Comparison of ENCODE assay signal across 19 cellular contexts in genomic region chr4:24519649-24520048, GRCh38.
DNase-seq lines count a peak whose midpoint lies in the region; ATAC-seq and TF ChIP-seq lines count a peak whose summit lies in the region.
"Had no signal": no experiment of that assay in that cellular context is flagged by ENCODE, and none has a peak within 500 bp of the region (broad histone marks: within the 10 kb centered on the region; RNA-seq: fewer than 3 reads in every experiment).

No MANE protein-coding gene starts in this region.

- intact Hi-C loops in body of pancreas (cut with DNase I) (no loop called here), spleen (cut with DNase I; ENCODE audit: low total_unique reads) (no loop called here)

- H3K27me3 ChIP-seq in body of pancreas (no peaks in the 10 kb centered on the region), parathyroid adenoma (ENCODE audit: control insufficient read depth, insufficient read depth, low read length) (no peaks in the 10 kb centered on the region), spleen (replicated peaks in 1 of 7) (no peaks in the 10 kb centered on the region)
- H3K27me3 ChIP-seq: BLaER1 treated with 17β-estradiol and CSF1 and Interleukin-3, amounts not matched to agents 10 nM and 100 nM; gastroesophageal sphincter had no signal

- H3K36me3 ChIP-seq in body of pancreas (replicated peaks in 1 of 2; ENCODE audit: insufficient read depth in 1 of 2, low read depth in 2 of 2) (peaks cover 0 to 2% of the 10 kb centered on the region in 2 donors), parathyroid adenoma (ENCODE audit: control insufficient read depth, insufficient read depth, low read length) (no peaks in the 10 kb centered on the region), spleen (peaks cover 0 to 72% (median 14%) of the 10 kb centered on the region in 6 donors)

- TF ChIP-seq POLR2A in body of pancreas (IDR thresholded peaks at IDR 0.05) (no peak), spleen (IDR thresholded peaks at IDR 0.05) (no peak)

- no peak overlapping the region for H3K4me3 ChIP-seq in body of pancreas
- peak overlapping the region; percentile 8 for H3K4me3 ChIP-seq in parathyroid adenoma (ENCODE audit: low read depth, low read length)
- H3K4me3 ChIP-seq in spleen: no peak overlapping the region
- H3K4me3 ChIP-seq: BLaER1 treated with 17β-estradiol and CSF1 and Interleukin-3, amounts not matched to agents 10 nM and 100 nM; gastroesophageal sphincter; SK-N-MC had no signal

- H2AFZ ChIP-seq in parathyroid adenoma: no peak overlapping the region

- H3K4me2 ChIP-seq in parathyroid adenoma (ENCODE audit: low read length): peak overlapping the region; percentile 48

- TF ChIP-seq CTCF in body of pancreas (IDR thresholded peaks at IDR 0.05) (no peak), parathyroid adenoma (IDR thresholded peaks at IDR 0.05) (no peak), spleen (IDR thresholded peaks at IDR 0.05 in 8 of 11, conservative IDR thresholded peaks at IDR 0.05 in 3 of 11) (no peak)

- H3K79me2 ChIP-seq in parathyroid adenoma: no peaks in the 10 kb centered on the region

- DNase-seq in ELR (ENCODE audit: low read depth) (peak; percentile 14), body of pancreas (peak; percentile 47 to 73 (median 59)), iris pigment epithelial cell (ENCODE audit: low read depth) (peak; percentile 87), spleen (no peak)
- DNase-seq: activated CD8-positive, alpha-beta memory T cell treated with anti-CD3 and anti-CD28 coated beads, Interleukin-2, amount 50 U/mL, for 4 hours; activated naive CD8-positive, alpha-beta T cell treated with anti-CD3 and anti-CD28 coated beads for 36 hours; GDM1; MM.1S; NCI-H2171; stimulated activated CD4-positive, alpha-beta T cell treated with anti-CD3 and anti-CD28 coated beads, Interleukin-1b, Interleukin-23, amount 100 ng/mL, for 48 hours had no signal

- no peak overlapping the region for H3K9ac ChIP-seq in parathyroid adenoma
- H3K9ac ChIP-seq: BLaER1 treated with 17β-estradiol and CSF1 and Interleukin-3, amounts not matched to agents 10 nM and 100 nM had no signal

- ATAC-seq in body of pancreas (peak; percentile 90), GM18498 (IDR thresholded peaks at IDR 0.05; ENCODE audit: unreplicated experiment) (no peak), GM21786 (IDR thresholded peaks at IDR 0.05; ENCODE audit: unreplicated experiment) (no peak), GM18868 (IDR thresholded peaks at IDR 0.05; ENCODE audit: unreplicated experiment) (no peak)
- ATAC-seq: gastroesophageal sphincter; HCT116; stimulated activated memory B cell treated with anti-CD40 and anti-IgM and Interleukin-4, amounts not matched to agents 10 μg/mL and 1 μg/mL and 100 μg/mL, for 72 hours had no signal

- 32 to 36% methylated on average over 1 of the region's 1 CpG for WGBS in body of pancreas, 2 donors
- 88 to 95% (median 93%) methylated on average over 1 of the region's 1 CpG for WGBS in spleen, 5 donors

- H3K9me3 ChIP-seq in body of pancreas (no peaks in the 10 kb centered on the region), parathyroid adenoma (ENCODE audit: control insufficient read depth, low read length) (no peaks in the 10 kb centered on the region), spleen (no peaks in the 10 kb centered on the region)
- H3K9me3 ChIP-seq: BLaER1 treated with 17β-estradiol and CSF1 and Interleukin-3, amounts not matched to agents 10 nM and 100 nM; gastroesophageal sphincter had no signal

- H3K27ac ChIP-seq in body of pancreas (peak overlapping the region in 3 of 4 donors; percentile 18 to 61 (median 51)), parathyroid adenoma (peak overlapping the region; percentile 66), spleen (peak overlapping the region in 2 of 8 donors; percentile 6 to 37)
- H3K27ac ChIP-seq: BLaER1 treated with 17β-estradiol and CSF1 and Interleukin-3, amounts not matched to agents 10 nM and 100 nM; SK-N-MC had no signal

- H3K4me1 ChIP-seq in body of pancreas (peaks cover 29% of the 10 kb centered on the region), parathyroid adenoma (peaks cover 8% of the 10 kb centered on the region), spleen (peaks cover 0 to 19% (median 7%) of the 10 kb centered on the region in 6 donors)
